8 cellular contexts compared by ENCODE assay signal in the genomic region with DNA sequence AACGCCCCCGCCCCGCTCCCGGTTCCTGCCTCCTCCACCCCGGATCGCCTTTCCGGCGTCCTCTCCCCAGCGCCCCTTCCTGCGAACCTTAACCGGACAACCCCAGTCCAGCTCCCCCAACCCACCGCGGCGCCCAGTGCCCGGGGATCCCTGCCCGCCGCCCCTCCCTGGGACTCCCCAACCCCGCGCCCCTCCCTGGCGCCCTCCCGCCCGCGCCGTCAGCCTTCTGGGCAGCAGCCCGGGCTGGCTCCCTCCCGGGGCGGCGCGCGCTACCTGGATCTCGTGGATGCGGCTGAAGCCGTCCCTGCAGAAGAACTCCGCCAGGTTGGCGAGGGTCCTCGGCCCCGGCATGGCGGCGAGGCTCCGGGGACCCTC. TPM values are rescaled to one million over a fixed set of nuclear protein-coding genes. Genes with fewer than 3 reads are reported as not detected.
A peak's percentile ranks its signal among the peaks of the same experiment; 100 is the strongest.
DNase-seq lines count a peak whose midpoint lies in the region; ATAC-seq lines count a peak whose summit lies in the region.

No MANE protein-coding gene starts in this region.

- H3K9me3 Mint-ChIP-seq in activated T-cell treated with anti-CD3 and anti-CD28 coated beads, Interleukin-2, amount 50 U/mL, for 4 hours = peaks cover 7% of the 10 kb centered on the region
- H3K9me3 Mint-ChIP-seq in stimulated activated naive B cell treated with anti-CD40 and anti-IgM and Interleukin-4, amounts not matched to agents 10 μg/mL and 1 μg/mL and 100 μg/mL, for 72 hours = peaks cover 0 to 3% of the 10 kb centered on the region in 2 donors

- H3K27ac Mint-ChIP-seq in stimulated activated naive B cell treated with anti-CD40 and anti-IgM and Interleukin-4, amounts not matched to agents 10 μg/mL and 1 μg/mL and 100 μg/mL, for 72 hours = no peak overlapping the region

- H3K4me3 ChIP-seq in iPS-18c (ENCODE audit: insufficient read depth, low read depth, low read length) = peak overlapping the region; percentile 84

- peak; percentile 47 to 54 for ATAC-seq in activated T-cell treated with anti-CD3 and anti-CD28 coated beads, Interleukin-2, amount 50 U/mL, for 4 hours
- peak; percentile 43 to 49 for ATAC-seq in stimulated activated naive B cell treated with anti-CD40 and anti-IgM and Interleukin-4, amounts not matched to agents 10 μg/mL and 1 μg/mL and 100 μg/mL, for 72 hours (replicated peaks)

- H3K4me1 Mint-ChIP-seq in activated T-cell treated with anti-CD3 and anti-CD28 coated beads, Interleukin-2, amount 50 U/mL, for 4 hours (ENCODE audit: low read depth) = peaks cover 17% of the 10 kb centered on the region
- H3K4me1 Mint-ChIP-seq in stimulated activated naive B cell treated with anti-CD40 and anti-IgM and Interleukin-4, amounts not matched to agents 10 μg/mL and 1 μg/mL and 100 μg/mL, for 72 hours = peaks cover 16 to 22% of the 10 kb centered on the region in 2 donors

- H3K4me3 Mint-ChIP-seq in activated T-cell treated with anti-CD3 and anti-CD28 coated beads, Interleukin-2, amount 50 U/mL, for 4 hours = no peak overlapping the region
- peak overlapping the region; percentile 72 to 81 for H3K4me3 Mint-ChIP-seq in stimulated activated naive B cell treated with anti-CD40 and anti-IgM and Interleukin-4, amounts not matched to agents 10 μg/mL and 1 μg/mL and 100 μg/mL, for 72 hours

- H3K36me3 Mint-ChIP-seq in activated T-cell treated with anti-CD3 and anti-CD28 coated beads, Interleukin-2, amount 50 U/mL, for 4 hours (ENCODE audit: insufficient read depth) = no peaks in the 10 kb centered on the region
- peaks cover 3 to 6% of the 10 kb centered on the region in 2 donors for H3K36me3 Mint-ChIP-seq in stimulated activated naive B cell treated with anti-CD40 and anti-IgM and Interleukin-4, amounts not matched to agents 10 μg/mL and 1 μg/mL and 100 μg/mL, for 72 hours

- H3K27me3 Mint-ChIP-seq in activated T-cell treated with anti-CD3 and anti-CD28 coated beads, Interleukin-2, amount 50 U/mL, for 4 hours (ENCODE audit: low read depth) = peaks cover 56% of the 10 kb centered on the region
- peaks cover 38 to 59% of the 10 kb centered on the region in 2 donors for H3K27me3 Mint-ChIP-seq in stimulated activated naive B cell treated with anti-CD40 and anti-IgM and Interleukin-4, amounts not matched to agents 10 μg/mL and 1 μg/mL and 100 μg/mL, for 72 hours

- peak; percentile 7 for DNase-seq in NCI-H1105 (lab: John Stamatoyannopoulos, UW)
- DNase-seq in NCI-H1105 treated with DMSO at 0.1 percent for 48 hours (lab: John Stamatoyannopoulos, UW) = no peak
- DNase-seq in activated T-cell treated with anti-CD3 and anti-CD28 coated beads, Interleukin-2, amount 50 U/mL, for 4 hours = no peak
- no peak for DNase-seq in stimulated activated naive B cell treated with anti-CD40 and anti-IgM and Interleukin-4, amounts not matched to agents 10 μg/mL and 1 μg/mL and 100 μg/mL, for 72 hours
- DNase-seq in mucosa of gallbladder (ENCODE audit: low spot score) = no peak
- DNase-seq in NCI-H1048 (lab: John Stamatoyannopoulos, UW) = no peak
- DNase-seq in CD1c-positive myeloid dendritic cell (ENCODE audit: extremely low spot score) = no peak

- H3K9me3 ChIP-seq in iPS-18c (ENCODE audit: control insufficient read depth, insufficient read depth, low read length) = peaks cover 4% of the 10 kb centered on the region

RNA-seq across cellular contexts. Expression of a gene that starts 0.4 kb away (rescaled TPM):
- total RNA-seq in activated T-cell treated with anti-CD3 and anti-CD28 coated beads, Interleukin-2, amount 50 U/mL, for 4 hours = not detected
- 0.26 TPM for total RNA-seq in mucosa of gallbladder
